In the genomic region with DNA sequence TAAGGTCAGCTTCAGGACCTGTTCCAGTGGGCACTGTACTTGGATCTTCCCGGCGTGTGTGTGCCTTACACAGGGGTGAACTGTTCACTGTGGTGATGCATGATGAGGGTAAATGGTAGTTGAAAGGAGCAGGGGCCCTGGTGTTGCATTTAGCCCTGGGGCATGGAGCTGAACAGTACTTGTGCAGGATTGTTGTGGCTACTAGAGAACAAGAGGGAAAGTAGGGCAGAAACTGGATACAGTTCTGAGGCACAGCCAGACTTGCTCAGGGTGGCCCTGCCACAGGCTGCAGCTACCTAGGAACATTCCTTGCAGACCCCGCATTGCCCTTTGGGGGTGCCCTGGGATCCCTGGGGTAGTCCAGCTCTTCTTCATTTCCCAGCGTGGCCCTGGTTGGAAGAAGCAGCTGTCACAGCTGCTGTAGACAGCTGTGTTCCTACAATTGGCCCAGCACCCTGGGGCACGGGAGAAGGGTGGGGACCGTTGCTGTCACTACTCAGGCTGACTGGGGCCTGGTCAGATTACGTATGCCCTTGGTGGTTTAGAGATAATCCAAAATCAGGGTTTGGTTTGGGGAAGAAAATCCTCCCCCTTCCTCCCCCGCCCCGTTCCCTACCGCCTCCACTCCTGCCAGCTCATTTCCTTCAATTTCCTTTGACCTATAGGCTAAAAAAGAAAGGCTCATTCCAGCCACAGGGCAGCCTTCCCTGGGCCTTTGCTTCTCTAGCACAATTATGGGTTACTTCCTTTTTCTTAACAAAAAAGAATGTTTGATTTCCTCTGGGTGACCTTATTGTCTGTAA, we compare ENCODE assay signal across 9 cellular contexts.
DNase-seq lines count a peak whose midpoint lies in the region; ATAC-seq, FAIRE-seq and TF ChIP-seq lines count a peak whose summit lies in the region.
"Had no signal": no experiment of that assay in that cellular context is flagged by ENCODE, and none has a peak within 500 bp of the region (broad histone marks: within the 10 kb centered on the region; RNA-seq: fewer than 3 reads in every experiment).

No MANE protein-coding gene starts in this region.

- no peak overlapping the region for H3K23ac ChIP-seq in mesenchymal stem cell (ENCODE audit: low read length in 2 of 2)

- no peak for TF ChIP-seq CTCF in A673 (conservative IDR thresholded peaks at IDR 0.05; ENCODE audit: low read depth, low read length)
- TF ChIP-seq CTCF in bronchial epithelial cell (IDR thresholded peaks at IDR 0.05; ENCODE audit: insufficient read depth, low read length, severe bottlenecking) = no peak

- no peaks in the 10 kb centered on the region for H3K27me3 ChIP-seq in A673 (replicated peaks; ENCODE audit: insufficient read depth, low read depth, low read length, poor library complexity)
- H3K27me3 ChIP-seq in MG63 = no peaks in the 10 kb centered on the region
- no peaks in the 10 kb centered on the region for H3K27me3 ChIP-seq in bronchial epithelial cell (ENCODE audit: control insufficient read depth, insufficient read depth, low read length)
- no peaks in the 10 kb centered on the region for H3K27me3 ChIP-seq in mesenchymal stem cell (ENCODE audit: control insufficient read depth in 1 of 2, insufficient read depth in 1 of 2, low read length in 2 of 2)

- no peak overlapping the region for H3K4ac ChIP-seq in mesenchymal stem cell (ENCODE audit: low read depth in 1 of 2, low read length in 2 of 2)

- no peak overlapping the region for H4K91ac ChIP-seq in mesenchymal stem cell (ENCODE audit: low read length)

- H3K4me2 ChIP-seq in mesenchymal stem cell (ENCODE audit: low read length, poor library complexity, severe bottlenecking) = no peak overlapping the region

- intact Hi-C loops in A673 (cut with micrococcal nuclease; ENCODE audit: unreplicated experiment) = no loop called here

- peak; percentile 16 for DNase-seq in A673 (ENCODE audit: low spot score)
- peak; percentile 73 for DNase-seq in MG63
- DNase-seq in bronchial epithelial cell (ENCODE audit: low read depth) = peak; percentile 72
- peak; percentile 5 for DNase-seq in mesenchymal stem cell
- no peak for DNase-seq in NCI-H345 treated with DMSO at 0.1 percent for 48 hours (lab: John Stamatoyannopoulos, UW; ENCODE audit: unreplicated experiment)
- no peak for DNase-seq in NCI-H1436 (lab: John Stamatoyannopoulos, UW)
- DNase-seq in activated CD8-positive, alpha-beta memory T cell treated with anti-CD3 and anti-CD28 coated beads, Interleukin-2, amount 50 U/mL, for 48 hours = no peak
- DNase-seq: C1 segment of cervical spinal cord had no signal

- 43% methylated on average over 10 of the region's 10 CpGs for WGBS in mesenchymal stem cell

- H2BK15ac ChIP-seq in mesenchymal stem cell (ENCODE audit: low read depth, poor library complexity, severe bottlenecking) = no peak overlapping the region

- no peak overlapping the region for H2AFZ ChIP-seq in mesenchymal stem cell (ENCODE audit: low read depth, low read length)

- H2AK5ac ChIP-seq in mesenchymal stem cell (ENCODE audit: low read length, severe bottlenecking) = no peak overlapping the region

- FAIRE-seq in bronchial epithelial cell (lab: Jason Lieb, UNC) = no peak

- no peak for ATAC-seq in GM19328 (IDR thresholded peaks at IDR 0.05; ENCODE audit: unreplicated experiment)

- no peaks in the 10 kb centered on the region for H3K9me3 ChIP-seq in A673 (ENCODE audit: low read depth, low read length, poor library complexity, severe bottlenecking)
- H3K9me3 ChIP-seq in MG63 = peaks cover 12% of the 10 kb centered on the region
- peaks cover 8% of the 10 kb centered on the region for H3K9me3 ChIP-seq in mesenchymal stem cell (ENCODE audit: control insufficient read depth, low read length)

- no peaks in the 10 kb centered on the region for H3K36me3 ChIP-seq in A673 (ENCODE audit: insufficient read depth, low read length, poor library complexity, severe bottlenecking)
- H3K36me3 ChIP-seq in MG63 = no peaks in the 10 kb centered on the region
- no peaks in the 10 kb centered on the region for H3K36me3 ChIP-seq in bronchial epithelial cell (ENCODE audit: control insufficient read depth, insufficient read depth, low read length)
- no peaks in the 10 kb centered on the region for H3K36me3 ChIP-seq in mesenchymal stem cell (ENCODE audit: control insufficient read depth in 1 of 2, insufficient read depth in 2 of 2, low read depth in 1 of 2, low read length in 2 of 2)

- H3K4me1 ChIP-seq in A673 (ENCODE audit: insufficient read depth, low read length, poor library complexity, severe bottlenecking) (no peaks in the 10 kb centered on the region), mesenchymal stem cell (ENCODE audit: control insufficient read depth, insufficient read depth, low read depth, low read length) (peaks cover 7% of the 10 kb centered on the region)

- CTCF ChIA-PET in A673 (lab: Charles Lee) = no interaction called here

- no peak overlapping the region for H3K27ac ChIP-seq in A673 (ENCODE audit: low read depth, low read length, poor library complexity, severe bottlenecking)
- no peak overlapping the region for H3K27ac ChIP-seq in mesenchymal stem cell (ENCODE audit: low read length, poor library complexity, severe bottlenecking)

- POLR2A ChIA-PET in A673 (lab: Charles Lee; ENCODE audit: low non-redundant PET) = no interaction called here

- H3K9ac ChIP-seq in mesenchymal stem cell (ENCODE audit: low read length) = no peak overlapping the region

- H3K4me3 ChIP-seq in A673 (ENCODE audit: low read depth, low read length, poor library complexity, severe bottlenecking) (no peak overlapping the region), MG63 (no peak overlapping the region), bronchial epithelial cell (ENCODE audit: low read depth, low read length) (no peak overlapping the region), mesenchymal stem cell (ENCODE audit: insufficient read depth in 1 of 2, low read depth in 1 of 2, low read length in 2 of 2) (no peak overlapping the region)

- peak overlapping the region; percentile 56 to 73 for H2BK12ac ChIP-seq in mesenchymal stem cell (ENCODE audit: low read length in 2 of 2)

- H2BK120ac ChIP-seq in mesenchymal stem cell (ENCODE audit: low read depth, low read length) = no peak overlapping the region

- no peak overlapping the region for H2BK5ac ChIP-seq in mesenchymal stem cell (ENCODE audit: low read depth, low read length, poor library complexity, severe bottlenecking)

- no peak overlapping the region for H3K14ac ChIP-seq in mesenchymal stem cell (ENCODE audit: low read length in 2 of 2)

- no TSS peak for BruUV-seq in A673 (replicated peaks; lab: Mats Ljungman, UMichigan)

- H3K79me1 ChIP-seq in mesenchymal stem cell (replicated peaks; ENCODE audit: low read length, poor library complexity, severe bottlenecking) = no peaks in the 10 kb centered on the region

- H3K18ac ChIP-seq in mesenchymal stem cell (ENCODE audit: low read depth in 1 of 2, low read length in 2 of 2) = peak overlapping the region; percentile 8 to 70

- peak overlapping the region; percentile 54 for H4K8ac ChIP-seq in mesenchymal stem cell (ENCODE audit: low read length)

Comparison
In these comparisons a context has a peak if more than half of its experiments do, and no peak if none do; other contexts are left out.
1. DNase-seq: peak in A673 (single experiment), MG63 (single experiment), bronchial epithelial cell (single experiment) and mesenchymal stem cell (single experiment); none in NCI-H345 treated with DMSO at 0.1 percent for 48 hours (single experiment), NCI-H1436 (single experiment) and activated CD8-positive, alpha-beta memory T cell treated with anti-CD3 and anti-CD28 coated beads, Interleukin-2, amount 50 U/mL, for 48 hours (single experiment).